ENCODE assay signal across 8 cellular contexts in genomic region chr10:60733189-60733815, GRCh38.
DNase-seq lines count a peak whose midpoint lies in the region; ATAC-seq and TF ChIP-seq lines count a peak whose summit lies in the region.

No MANE protein-coding gene starts in this region.

- no peaks in the 10 kb centered on the region for H3K9me3 Mint-ChIP-seq in memory B cell
- no peaks in the 10 kb centered on the region for H3K9me3 Mint-ChIP-seq in stimulated activated naive CD8-positive, alpha-beta T cell treated with anti-CD3 and anti-CD28 coated beads, Interleukin-15, amount 100 ng/mL, for 72 hours

- H3K4me3 ChIP-seq in WERI-Rb-1 (ENCODE audit: low read depth, low read length) (peak overlapping the region; percentile 61), coronary artery (peak overlapping the region; percentile 72)

- no peaks in the 10 kb centered on the region for H3K27me3 ChIP-seq in WERI-Rb-1 (ENCODE audit: insufficient read depth, low read depth, severe bottlenecking)

- peak overlapping the region; percentile 97 for H3K4me3 Mint-ChIP-seq in memory B cell
- H3K4me3 Mint-ChIP-seq in stimulated activated naive CD8-positive, alpha-beta T cell treated with anti-CD3 and anti-CD28 coated beads, Interleukin-15, amount 100 ng/mL, for 72 hours = peak overlapping the region; percentile 76 to 85

- H3K27ac ChIP-seq in WERI-Rb-1 (peak overlapping the region; percentile 9), coronary artery (peak overlapping the region; percentile 32 to 80)

- TF ChIP-seq CTCF in WERI-Rb-1 (IDR thresholded peaks at IDR 0.05; ENCODE audit: low read depth, low read length) (peak; percentile 55), coronary artery (IDR thresholded peaks at IDR 0.05) (no peak)

- H3K9me3 ChIP-seq in WERI-Rb-1 (ENCODE audit: severe bottlenecking) = no peaks in the 10 kb centered on the region

- peak overlapping the region; percentile 96 for H3K27ac Mint-ChIP-seq in memory B cell
- no peak overlapping the region for H3K27ac Mint-ChIP-seq in stimulated activated naive CD8-positive, alpha-beta T cell treated with anti-CD3 and anti-CD28 coated beads, Interleukin-15, amount 100 ng/mL, for 72 hours

- DNase-seq in CD1c-positive myeloid dendritic cell (ENCODE audit: extremely low spot score) (peak; percentile 26), WERI-Rb-1 (peak; percentile 66), coronary artery (ENCODE audit: low spot score) (no peak), memory B cell (ENCODE audit: low spot score in 2 of 2) (peak; percentile 47 to 70), nucleus accumbens (lab: John Stamatoyannopoulos, UW) (no peak)
- DNase-seq in stimulated activated naive CD8-positive, alpha-beta T cell treated with anti-CD3 and anti-CD28 coated beads, Interleukin-15, amount 100 ng/mL, for 72 hours = peak; percentile 41 to 43

- no peaks in the 10 kb centered on the region for H3K27me3 Mint-ChIP-seq in memory B cell
- peaks cover 14% of the 10 kb centered on the region for H3K27me3 Mint-ChIP-seq in stimulated activated naive CD8-positive, alpha-beta T cell treated with anti-CD3 and anti-CD28 coated beads, Interleukin-15, amount 100 ng/mL, for 72 hours

- no peaks in the 10 kb centered on the region for H3K36me3 Mint-ChIP-seq in memory B cell

- no peaks in the 10 kb centered on the region for H3K36me3 ChIP-seq in WERI-Rb-1

- H3K4me1 Mint-ChIP-seq in memory B cell = peaks cover 19% of the 10 kb centered on the region
- peaks cover 30% of the 10 kb centered on the region for H3K4me1 Mint-ChIP-seq in stimulated activated naive CD8-positive, alpha-beta T cell treated with anti-CD3 and anti-CD28 coated beads, Interleukin-15, amount 100 ng/mL, for 72 hours

- peak; percentile 57 for ATAC-seq in GM19351 (IDR thresholded peaks at IDR 0.05; ENCODE audit: unreplicated experiment)
- ATAC-seq in HG03469 (IDR thresholded peaks at IDR 0.05; ENCODE audit: unreplicated experiment) = peak; percentile 31
- ATAC-seq in memory B cell (ENCODE audit: low read depth) = peak; percentile 76
- peak; percentile 84 for ATAC-seq in stimulated activated naive CD8-positive, alpha-beta T cell treated with anti-CD3 and anti-CD28 coated beads, Interleukin-15, amount 100 ng/mL, for 72 hours

Comparison
In these comparisons a context has a peak if more than half of its experiments do, and no peak if none do; other contexts are left out.
1. DNase-seq: peak in CD1c-positive myeloid dendritic cell (single experiment), WERI-Rb-1 (single experiment), memory B cell (2 of 2) and stimulated activated naive CD8-positive, alpha-beta T cell treated with anti-CD3 and anti-CD28 coated beads, Interleukin-15, amount 100 ng/mL, for 72 hours (2 of 2); none in coronary artery (single experiment) and nucleus accumbens (0 of 56).
2. ATAC-seq: peak in every context shown above with its lines; median percentile 84 in stimulated activated naive CD8-positive, alpha-beta T cell treated with anti-CD3 and anti-CD28 coated beads, Interleukin-15, amount 100 ng/mL, for 72 hours; 76 in memory B cell; 57 in GM19351; 31 in HG03469.